8 cellular contexts compared by ENCODE assay signal in the genomic region with DNA sequence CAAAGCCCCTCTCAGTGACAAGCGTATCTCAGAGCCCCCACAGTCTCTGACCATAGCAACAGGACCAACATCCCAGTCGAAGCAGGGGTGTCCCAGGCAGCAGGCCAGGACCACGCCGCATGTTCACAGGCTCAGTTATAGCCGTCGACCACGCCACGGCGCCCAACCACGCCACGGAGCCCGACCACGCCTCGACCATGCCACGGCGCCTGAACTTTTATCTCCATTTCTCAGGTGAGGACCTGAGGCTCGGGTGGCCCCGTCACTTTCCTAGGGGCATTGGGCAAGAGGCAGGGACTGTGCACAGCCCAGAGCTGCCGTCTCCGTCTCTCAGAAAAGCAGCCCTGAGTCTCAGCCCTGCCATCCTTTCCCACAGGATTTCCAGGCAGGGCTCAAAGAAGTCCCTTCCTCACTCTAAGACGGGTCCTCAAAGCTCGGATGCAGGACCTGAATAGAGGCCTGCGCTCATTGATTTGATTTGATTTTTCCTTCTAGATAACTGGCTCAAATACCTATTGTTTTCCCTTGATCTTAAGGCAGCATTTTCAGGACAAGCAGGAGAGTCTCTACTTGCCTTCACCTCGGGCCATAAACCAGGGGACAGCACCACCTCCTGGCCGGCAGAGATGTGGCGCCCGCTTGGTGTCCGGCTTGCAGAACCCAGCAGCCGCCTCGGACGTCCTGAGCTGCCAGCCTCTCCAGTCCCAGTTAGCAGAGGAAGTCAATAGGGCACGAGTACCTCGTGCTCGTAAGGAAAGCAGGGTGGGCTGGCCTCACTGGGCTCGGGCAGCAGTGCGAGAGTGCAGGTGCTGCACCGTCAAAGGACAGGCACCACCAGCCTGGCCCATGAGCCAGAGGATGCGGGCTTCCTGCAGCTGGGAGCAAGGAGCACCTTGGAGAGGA. TPM values are rescaled to one million over a fixed set of nuclear protein-coding genes. Genes with fewer than 3 reads are reported as not detected.
DNase-seq lines count a peak whose midpoint lies in the region; ATAC-seq and TF ChIP-seq lines count a peak whose summit lies in the region.

No MANE protein-coding gene starts in this region.

- POLR2A ChIA-PET in BJ (lab: Charles Lee), result no interaction called here

- ATAC-seq in GM18907 (IDR thresholded peaks at IDR 0.05; ENCODE audit: unreplicated experiment) (peak; percentile 50), foreskin keratinocyte (peak; percentile 88), aorta (ENCODE audit: low FRiP score) (peak; percentile 91)
- ATAC-seq in activated T-cell treated with anti-CD3 and anti-CD28 coated beads, Interleukin-2, amount 50 U/mL, for 72 hours (replicated peaks in 1 of 2), result peak; percentile 65 to 71

- 48% methylated on average over 38 of the region's 38 CpGs for WGBS in aorta, 2 donors

- no peaks in the 10 kb centered on the region for H3K27me3 Mint-ChIP-seq in activated T-cell treated with anti-CD3 and anti-CD28 coated beads, Interleukin-2, amount 50 U/mL, for 72 hours (ENCODE audit: low read depth)

- no peaks in the 10 kb centered on the region for H3K36me3 Mint-ChIP-seq in activated T-cell treated with anti-CD3 and anti-CD28 coated beads, Interleukin-2, amount 50 U/mL, for 72 hours (ENCODE audit: insufficient read depth in 2 of 2)

- H3K4me1 ChIP-seq in foreskin keratinocyte, result no peaks in the 10 kb centered on the region
- no peaks in the 10 kb centered on the region for H3K4me1 ChIP-seq in aorta (ENCODE audit: control insufficient read depth in 1 of 2, insufficient read depth in 2 of 2, low read length in 2 of 2)

- no peaks in the 10 kb centered on the region for H3K36me3 ChIP-seq in BJ (ENCODE audit: control insufficient read depth, insufficient read depth, low read length)
- no peaks in the 10 kb centered on the region for H3K36me3 ChIP-seq in aorta (ENCODE audit: control insufficient read depth in 1 of 2, insufficient read depth in 2 of 2, low read length in 1 of 2)

- no peak overlapping the region for H3K4me3 Mint-ChIP-seq in activated T-cell treated with anti-CD3 and anti-CD28 coated beads, Interleukin-2, amount 50 U/mL, for 72 hours

- no peaks in the 10 kb centered on the region for H3K9me3 Mint-ChIP-seq in activated T-cell treated with anti-CD3 and anti-CD28 coated beads, Interleukin-2, amount 50 U/mL, for 72 hours

- TF ChIP-seq CTCF in BJ (IDR thresholded peaks at IDR 0.05; ENCODE audit: insufficient read depth, low read depth, low read length) (peak; percentile 96), foreskin keratinocyte (conservative IDR thresholded peaks at IDR 0.05) (peak; percentile 94)

- no peak overlapping the region for H3K4me3 ChIP-seq in BJ (ENCODE audit: low read depth, low read length)
- no peak overlapping the region for H3K4me3 ChIP-seq in aorta (ENCODE audit: low read length in 2 of 2)

- no peak overlapping the region for H3K27ac Mint-ChIP-seq in activated T-cell treated with anti-CD3 and anti-CD28 coated beads, Interleukin-2, amount 50 U/mL, for 72 hours

- H3K27me3 ChIP-seq in BJ (ENCODE audit: control insufficient read depth, insufficient read depth, low read length) (no peaks in the 10 kb centered on the region), foreskin keratinocyte (no peaks in the 10 kb centered on the region), aorta (ENCODE audit: control insufficient read depth in 1 of 2, insufficient read depth in 2 of 2, low read length in 1 of 2) (no peaks in the 10 kb centered on the region)

- DNase-seq in BJ (ENCODE audit: low read depth) (peak; percentile 19), NCI-H460 (ENCODE audit: extremely low read depth, low read depth) (peak; percentile 65), foreskin keratinocyte (peak; percentile 20 to 51), occipital lobe (lab: John Stamatoyannopoulos, UW) (peak; percentile 43), aorta (peak; percentile 88 to 94)
- peak; percentile 62 to 68 for DNase-seq in activated T-cell treated with anti-CD3 and anti-CD28 coated beads, Interleukin-2, amount 50 U/mL, for 72 hours
- no peak for DNase-seq in NK-92 treated with Interleukin-12 subunit alpha and Interleukin-12 subunit beta, amount 100 ng/mL, for 24 hours (lab: John Stamatoyannopoulos, UW)

- intact Hi-C loops in aorta (cut with DNase I), result loop anchor here (1.0 to 10.0 kb wide), 4 partner anchors 76 to 715 kb away; no protein-coding TSS in a partner anchor

- H3K4me1 Mint-ChIP-seq in activated T-cell treated with anti-CD3 and anti-CD28 coated beads, Interleukin-2, amount 50 U/mL, for 72 hours (ENCODE audit: low read depth), result peaks cover 10% of the 10 kb centered on the region

- H3K27ac ChIP-seq in foreskin keratinocyte, result no peak overlapping the region
- no peak overlapping the region for H3K27ac ChIP-seq in aorta (ENCODE audit: low read depth in 1 of 2, low read length in 2 of 2)

- H3K9me3 ChIP-seq in aorta (ENCODE audit: control insufficient read depth, low read length), result no peaks in the 10 kb centered on the region

- CTCF ChIA-PET in BJ (lab: Yijun Ruan, JAX), result interaction anchor here (0.6 to 5.6 kb wide), 37 partner anchors 9 to 717 kb away, joined by 3 to 56 read pairs (median 4); no protein-coding TSS in a partner anchor

RNA-seq across cellular contexts. Expression of a gene that starts 38.8 kb away (rescaled TPM):
- polyA plus RNA-seq in BJ (2011; rRNA removed) (5.2 and 7.8 TPM in 2 replicates), foreskin keratinocyte (5.3 and 8.2 TPM in 2 replicates), aorta (1 to 10 TPM; 5.0 to 6.6 TPM)
- polyA minus RNA-seq in BJ (2011; rRNA and poly(A)+ RNA removed), result 3.6 and 3.9 TPM in 2 replicates
- total RNA-seq in NCI-H460 (2014; rRNA removed; shearing (Covaris generic)), result 2.7 and 2.8 TPM in 2 replicates
- 2.7 and 6.3 TPM in 2 replicates for polyA plus RNA-seq in NCI-H460 (2014; cell fraction: nucleus; rRNA removed)
- 10 to 100 TPM; 15.1 to 17.8 TPM for total RNA-seq in activated T-cell treated with anti-CD3 and anti-CD28 coated beads, Interleukin-2, amount 50 U/mL, for 72 hours
- total RNA-seq in foreskin keratinocyte (4.7 and 5.7 TPM in 2 replicates), occipital lobe (3.1 TPM), aorta (1 to 10 TPM; 2.2 to 3.5 TPM)
